Comparison of ENCODE assay signal across 7 cellular contexts in the genomic region with DNA sequence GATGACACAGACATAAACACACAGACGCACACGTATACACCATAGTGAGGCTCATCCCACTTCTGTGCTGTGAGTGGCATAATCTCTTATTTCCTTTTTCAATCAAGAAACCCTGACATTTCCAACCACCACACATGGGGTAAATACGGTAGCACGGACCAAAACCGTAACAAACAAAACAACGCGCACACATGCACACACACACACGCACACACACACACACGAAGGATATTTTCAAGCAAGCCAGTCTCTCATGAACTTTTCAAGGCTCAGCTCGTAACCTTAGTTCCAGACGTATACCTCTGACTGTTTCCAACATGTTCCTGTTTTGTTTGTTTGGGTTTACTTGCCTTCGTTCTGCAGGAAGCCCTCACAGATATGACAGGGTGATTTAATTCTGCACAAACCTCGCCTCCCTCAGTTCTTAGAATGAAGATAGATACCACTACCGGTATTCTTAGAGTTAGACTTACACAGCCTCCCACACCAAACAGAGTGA.
DNase-seq lines count a peak whose midpoint lies in the region; ATAC-seq and TF ChIP-seq lines count a peak whose summit lies in the region.

No MANE protein-coding gene starts in this region.

- H3K27ac ChIP-seq in neutrophil, result peak overlapping the region; percentile 37

- peaks cover 27 to 30% of the 10 kb centered on the region in 2 experiments for H3K4me1 ChIP-seq in neutrophil (ENCODE audit: control insufficient read depth in 1 of 2, insufficient read depth in 1 of 2, low read depth in 1 of 2, low read length in 1 of 2)

- DNase-seq in Jurkat, Clone E6-1 (ENCODE audit: low read depth, low spot score), result peak; percentile 43
- DNase-seq in activated T-cell treated with anti-CD3 and anti-CD28 coated beads, Interleukin-2, amount 50 U/mL, for 4 hours, result peak; percentile 33
- DNase-seq in NCI-H2171 (lab: John Stamatoyannopoulos, UW), result no peak

- no peaks in the 10 kb centered on the region for H3K27me3 ChIP-seq in neutrophil

- H3K27me3 Mint-ChIP-seq in activated T-cell treated with anti-CD3 and anti-CD28 coated beads, Interleukin-2, amount 50 U/mL, for 4 hours (ENCODE audit: low read depth), result no peaks in the 10 kb centered on the region

- H3K4me1 Mint-ChIP-seq in activated T-cell treated with anti-CD3 and anti-CD28 coated beads, Interleukin-2, amount 50 U/mL, for 4 hours (ENCODE audit: low read depth), result peaks cover 42% of the 10 kb centered on the region

- peak; percentile 51 for ATAC-seq in GM19455 (IDR thresholded peaks at IDR 0.05; ENCODE audit: unreplicated experiment)
- ATAC-seq in activated T-cell treated with anti-CD3 and anti-CD28 coated beads, Interleukin-2, amount 50 U/mL, for 4 hours, result peak; percentile 71 to 75
- ATAC-seq in HG02588 (IDR thresholded peaks at IDR 0.05; ENCODE audit: unreplicated experiment), result no peak
- no peak for ATAC-seq in HG03045 (IDR thresholded peaks at IDR 0.05; ENCODE audit: unreplicated experiment)

- H3K36me3 ChIP-seq in neutrophil, result no peaks in the 10 kb centered on the region

- H3K9me3 ChIP-seq in neutrophil, result no peaks in the 10 kb centered on the region

- H3K36me3 Mint-ChIP-seq in activated T-cell treated with anti-CD3 and anti-CD28 coated beads, Interleukin-2, amount 50 U/mL, for 4 hours (ENCODE audit: insufficient read depth), result no peaks in the 10 kb centered on the region

- no peak for TF ChIP-seq CTCF in neutrophil (IDR thresholded peaks at IDR 0.05)

- H3K4me3 ChIP-seq in Jurkat, Clone E6-1 (ENCODE audit: low read length), result no peak overlapping the region
- peak overlapping the region in 1 of 2 experiments; percentile 1 for H3K4me3 ChIP-seq in neutrophil (ENCODE audit: low read depth in 1 of 2, low read length in 1 of 2)

- no peaks in the 10 kb centered on the region for H3K9me3 Mint-ChIP-seq in activated T-cell treated with anti-CD3 and anti-CD28 coated beads, Interleukin-2, amount 50 U/mL, for 4 hours

- no peak overlapping the region for H3K4me3 Mint-ChIP-seq in activated T-cell treated with anti-CD3 and anti-CD28 coated beads, Interleukin-2, amount 50 U/mL, for 4 hours

Comparison
In these comparisons a context has a peak if more than half of its experiments do, and no peak if none do; other contexts are left out.
1. ATAC-seq: peak in GM19455 (single experiment) and activated T-cell treated with anti-CD3 and anti-CD28 coated beads, Interleukin-2, amount 50 U/mL, for 4 hours (2 of 2); none in HG02588 (single experiment) and HG03045 (single experiment).